In genomic region chr20:57807418-57808265, GRCh38 we compare ENCODE assay signal across 2 cellular contexts.
TF ChIP-seq lines count a peak whose summit lies in the region.

No MANE protein-coding gene starts in this region.

TF ChIP-seq in WTC11, 78 proteins besides CTCF, POLR2A, EP300 and RAD21:
- TF ChIP-seq USF2 (CRISPR knock-in tag; IDR thresholded peaks at IDR 0.05): no peak
- TF ChIP-seq USF1 (CRISPR knock-in tag; IDR thresholded peaks at IDR 0.05): no peak
- no peak for TF ChIP-seq MYBL2 (CRISPR knock-in tag; IDR thresholded peaks at IDR 0.05)
- no peak for TF ChIP-seq NFATC4 (CRISPR knock-in tag; IDR thresholded peaks at IDR 0.05)
- no peak for TF ChIP-seq RELA (CRISPR knock-in tag; IDR thresholded peaks at IDR 0.05; ENCODE audit: borderline replicate concordance)
- no peak for TF ChIP-seq FOXK1 (CRISPR knock-in tag; IDR thresholded peaks at IDR 0.05)
- no peak for TF ChIP-seq ATF3 (CRISPR knock-in tag; conservative IDR thresholded peaks at IDR 0.05)
- TF ChIP-seq ZNF281 (CRISPR knock-in tag; IDR thresholded peaks at IDR 0.05): no peak
- TF ChIP-seq AFF4 (CRISPR knock-in tag; IDR thresholded peaks at IDR 0.05; ENCODE audit: borderline replicate concordance): no peak
- no peak for TF ChIP-seq ZNF416 (CRISPR knock-in tag; IDR thresholded peaks at IDR 0.05)
- no peak for TF ChIP-seq CDX4 (CRISPR knock-in tag; IDR thresholded peaks at IDR 0.05; ENCODE audit: borderline replicate concordance)
TF ChIP-seq in WTC11: peak in this region for 0.

TF ChIP-seq in H1, 55 proteins besides CTCF, POLR2A, EP300 and RAD21:
- TF ChIP-seq SIX5 (IDR thresholded peaks at IDR 0.05; ENCODE audit: low read depth, low read length) (no peak), TCF12 (IDR thresholded peaks at IDR 0.05; ENCODE audit: low read depth, low read length) (no peak), BCL11A (IDR thresholded peaks at IDR 0.05; ENCODE audit: low read depth in 2 of 2, low read length in 2 of 2) (no peak), RFX5 (IDR thresholded peaks at IDR 0.05; ENCODE audit: borderline replicate concordance, low read depth, low read length) (no peak), CHD1 (IDR thresholded peaks at IDR 0.05; ENCODE audit: low read depth, low read length) (no peak), SP2 (IDR thresholded peaks at IDR 0.05; ENCODE audit: low read length) (no peak), PHF8 (conservative IDR thresholded peaks at IDR 0.05; ENCODE audit: low read depth, low read length) (no peak), FOSL1 (IDR thresholded peaks at IDR 0.05; ENCODE audit: insufficient read depth, low read depth, low read length) (no peak), GABPA (IDR thresholded peaks at IDR 0.05; ENCODE audit: borderline replicate concordance, insufficient read depth, low read length) (no peak), CHD7 (IDR thresholded peaks at IDR 0.05; ENCODE audit: insufficient replicate concordance, low read length) (no peak), HDAC6 (IDR thresholded peaks at IDR 0.05; ENCODE audit: low read depth, low read length) (no peak), KDM1A (IDR thresholded peaks at IDR 0.05; ENCODE audit: borderline replicate concordance, low read length) (no peak), USF2 (IDR thresholded peaks at IDR 0.05; ENCODE audit: low read length) (no peak), TAF1 (IDR thresholded peaks at IDR 0.05; ENCODE audit: low read depth, low read length) (no peak), RBBP5 (IDR thresholded peaks at IDR 0.05; ENCODE audit: borderline replicate concordance, low read depth, low read length) (no peak), POLR2AphosphoS5 (IDR thresholded peaks at IDR 0.05; ENCODE audit: low read depth, low read length) (no peak), CBX8 (IDR thresholded peaks at IDR 0.05; ENCODE audit: borderline replicate concordance, low read depth, low read length) (no peak), KDM5A (IDR thresholded peaks at IDR 0.05; ENCODE audit: low read length) (no peak), ASH2L (IDR thresholded peaks at IDR 0.05; ENCODE audit: low read length) (no peak), SP4 (IDR thresholded peaks at IDR 0.05; ENCODE audit: low read length) (no peak)
TF ChIP-seq in H1: peak in this region for 0.
